ENCODE assay signal across 9 cellular contexts in the genomic region with DNA sequence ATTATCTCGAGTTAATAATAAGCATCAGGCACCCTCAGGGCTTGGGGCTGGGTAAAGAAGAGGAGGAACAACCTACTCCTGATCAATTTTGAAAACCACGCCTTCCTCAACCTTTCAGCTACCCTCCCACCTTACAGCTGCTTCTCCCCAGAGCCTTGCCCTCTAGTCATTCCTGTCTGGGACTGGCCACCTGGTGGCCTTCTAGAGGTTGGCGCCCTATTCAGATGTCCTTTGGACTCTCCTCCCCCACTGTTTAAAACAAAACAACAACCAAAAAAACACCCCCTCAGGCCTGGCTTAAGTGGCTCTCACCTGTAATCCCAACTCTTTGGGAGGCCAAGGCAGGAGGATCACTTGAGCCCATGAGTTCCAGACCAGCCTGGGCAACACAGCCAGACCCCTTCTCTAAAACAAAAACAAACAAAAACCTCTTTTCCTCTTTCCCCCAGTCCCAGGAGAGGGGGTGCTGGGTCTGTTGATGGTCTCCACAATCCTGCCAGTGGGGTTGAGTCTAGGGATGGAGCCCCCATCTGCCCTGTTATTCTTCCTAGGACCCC.
DNase-seq lines count a peak whose midpoint lies in the region; ATAC-seq and TF ChIP-seq lines count a peak whose summit lies in the region.
"Had no signal": no experiment of that assay in that cellular context is flagged by ENCODE, and none has a peak within 500 bp of the region (broad histone marks: within the 10 kb centered on the region; RNA-seq: fewer than 3 reads in every experiment).

No MANE protein-coding gene starts in this region.

- no peaks in the 10 kb centered on the region for H3K36me3 Mint-ChIP-seq in activated B cell treated with CpG ODN at 0.5 μM for 24 hours (ENCODE audit: low read depth)

- DNase-seq in COLO668 (lab: John Stamatoyannopoulos, UW; ENCODE audit: unreplicated experiment) (peak; percentile 61), HFF-Myc (ENCODE audit: extremely low read depth, low read depth) (no peak), activated B cell treated with CpG ODN at 0.5 μM for 24 hours (no peak), left kidney (ENCODE audit: low read depth, low spot score) (peak; percentile 35), lower lobe of right lung (no peak), NCI-H2029 (lab: John Stamatoyannopoulos, UW) (no peak), OCI-M2 (lab: John Stamatoyannopoulos, UW; ENCODE audit: unreplicated experiment) (no peak), islet precursor cell (no peak)

- no peak overlapping the region for H3K27ac Mint-ChIP-seq in activated B cell treated with CpG ODN at 0.5 μM for 24 hours

- no peak overlapping the region for H3K27ac ChIP-seq in lower lobe of right lung

- no peaks in the 10 kb centered on the region for H3K27me3 ChIP-seq in lower lobe of right lung (ENCODE audit: low read depth)

- TF ChIP-seq CTCF in HFF-Myc (IDR thresholded peaks at IDR 0.05; ENCODE audit: low read depth, low read length, missing control alignments) (peak; percentile 38), activated B cell treated with CpG ODN at 0.5 μM for 24 hours (IDR thresholded peaks at IDR 0.05) (no peak), lower lobe of right lung (IDR thresholded peaks at IDR 0.05) (no peak)

- H3K4me1 Mint-ChIP-seq in activated B cell treated with CpG ODN at 0.5 μM for 24 hours: peaks cover 4% of the 10 kb centered on the region

- H3K27me3 Mint-ChIP-seq in activated B cell treated with CpG ODN at 0.5 μM for 24 hours: peaks cover 8% of the 10 kb centered on the region

- H3K4me1 ChIP-seq in lower lobe of right lung: no peaks in the 10 kb centered on the region

- ATAC-seq in activated B cell treated with CpG ODN at 0.5 μM for 24 hours (ENCODE audit: low read depth) (peak; percentile 34), lower lobe of right lung (no peak)

- H3K4me3 Mint-ChIP-seq in activated B cell treated with CpG ODN at 0.5 μM for 24 hours: no peak overlapping the region
- H3K4me3 Mint-ChIP-seq: T-helper 1 cell treated with Interleukin-12 subunit alpha and Interleukin-12 subunit beta and Interleukin-4 antibody, amounts not matched to agents 30 μg/mL and 1 μg/mL, for 36 hours had no signal

- CTCF ChIA-PET in activated B cell treated with CpG ODN at 0.5 μM for 24 hours (lab: Charles Lee): interaction anchor here (2.0 kb wide), 1 partner anchor 109 kb away, joined by 5 read pairs; no protein-coding TSS in a partner anchor

- intact Hi-C loops in activated B cell treated with CpG ODN at 0.5 μM for 24 hours (cut with micrococcal nuclease): no loop called here
- intact Hi-C loops in lower lobe of right lung (cut with DNase I): no loop called here

- H3K9me3 ChIP-seq in lower lobe of right lung: no peaks in the 10 kb centered on the region

- no peaks in the 10 kb centered on the region for H3K9me3 Mint-ChIP-seq in activated B cell treated with CpG ODN at 0.5 μM for 24 hours
- H3K9me3 Mint-ChIP-seq: T-helper 1 cell treated with Interleukin-12 subunit alpha and Interleukin-12 subunit beta and Interleukin-4 antibody, amounts not matched to agents 30 μg/mL and 1 μg/mL, for 36 hours had no signal

- POLR2A ChIA-PET in activated B cell treated with CpG ODN at 0.5 μM for 24 hours (lab: Charles Lee): no interaction called here

- H3K36me3 ChIP-seq in lower lobe of right lung: no peaks in the 10 kb centered on the region

- H3K4me3 ChIP-seq in HFF-Myc (replicated peaks; ENCODE audit: low read depth, low read length) (no peak overlapping the region), lower lobe of right lung (no peak overlapping the region)

Comparison
In these comparisons a context has a peak if more than half of its experiments do, and no peak if none do; other contexts are left out.
1. DNase-seq: peak in COLO668 (single experiment) and left kidney (single experiment); none in HFF-Myc (single experiment), activated B cell treated with CpG ODN at 0.5 μM for 24 hours (single experiment), lower lobe of right lung (single experiment), NCI-H2029 (single experiment), OCI-M2 (single experiment) and islet precursor cell (single experiment).